Comparison of ENCODE assay signal across 12 cellular contexts in the genomic region with DNA sequence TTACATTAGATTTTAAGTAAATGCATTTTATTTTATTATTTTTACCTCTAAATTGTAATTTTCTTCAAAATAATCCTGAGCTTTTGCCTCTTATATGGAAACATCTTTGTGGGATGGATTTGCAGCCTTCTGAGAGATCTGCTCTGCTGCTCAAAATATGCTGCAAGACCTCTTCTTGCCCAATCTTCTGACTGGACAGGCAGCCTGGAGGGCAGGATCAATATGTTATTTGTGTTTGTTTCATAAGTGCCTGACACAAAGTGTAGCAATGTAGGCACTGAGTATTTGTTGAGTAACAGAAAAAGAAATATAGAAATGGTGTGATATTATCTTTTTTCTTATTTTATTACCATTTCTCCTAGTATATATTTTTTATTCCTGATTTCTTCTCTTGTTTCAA.
DNase-seq lines count a peak whose midpoint lies in the region; TF ChIP-seq lines count a peak whose summit lies in the region.
"Had no signal": no experiment of that assay in that cellular context is flagged by ENCODE, and none has a peak within 500 bp of the region (broad histone marks: within the 10 kb centered on the region; RNA-seq: fewer than 3 reads in every experiment).

No MANE protein-coding gene starts in this region.

- H3K4me3 ChIP-seq in choroid plexus epithelial cell (ENCODE audit: low read depth, low read length), result no peak overlapping the region
- H3K4me3 ChIP-seq: HAP-1 had no signal

- H3K27ac Mint-ChIP-seq in Calu3 (ENCODE audit: unreplicated experiment), result no peak overlapping the region
- H3K27ac Mint-ChIP-seq in T-helper 2 cell treated with Interferon-gamma antibody and Interleukin-4, amounts not matched to agents 5 μg/mL and 100 μg/mL, for 36 hours, result no peak overlapping the region
- H3K27ac Mint-ChIP-seq: CD4-positive, alpha-beta memory T cell had no signal

- intact Hi-C loops in Calu3 (cut with micrococcal nuclease; ENCODE audit: unreplicated experiment), result no loop called here

- no peak overlapping the region for H3K4me3 Mint-ChIP-seq in Calu3 (ENCODE audit: low read depth, unreplicated experiment)
- H3K4me3 Mint-ChIP-seq in T-helper 2 cell treated with Interferon-gamma antibody and Interleukin-4, amounts not matched to agents 5 μg/mL and 100 μg/mL, for 36 hours, result no peak overlapping the region
- H3K4me3 Mint-ChIP-seq: CD4-positive, alpha-beta memory T cell had no signal

- no peaks in the 10 kb centered on the region for H3K36me3 Mint-ChIP-seq in Calu3 (ENCODE audit: insufficient read depth, unreplicated experiment)
- no peaks in the 10 kb centered on the region for H3K36me3 Mint-ChIP-seq in T-helper 2 cell treated with Interferon-gamma antibody and Interleukin-4, amounts not matched to agents 5 μg/mL and 100 μg/mL, for 36 hours (ENCODE audit: low read depth)
- H3K36me3 Mint-ChIP-seq: CD4-positive, alpha-beta memory T cell had no signal

- DNase-seq in Calu3, result peak; percentile 3
- DNase-seq in HuH-7.5 (ENCODE audit: low spot score), result peak; percentile 4
- peak; percentile 8 for DNase-seq in choroid plexus epithelial cell (ENCODE audit: low read depth)
- peak; percentile 16 for DNase-seq in iris pigment epithelial cell (ENCODE audit: low read depth)
- DNase-seq in dermis blood vessel endothelial cell, result no peak
- no peak for DNase-seq in NCI-H1048 (lab: John Stamatoyannopoulos, UW)
- DNase-seq in T-helper 2 cell treated with Interferon-gamma antibody and Interleukin-4, amounts not matched to agents 5 μg/mL and 100 μg/mL, for 36 hours (ENCODE audit: low spot score), result no peak
- DNase-seq: BE2C; CD4-positive, alpha-beta memory T cell; DMS53; GF-D8 had no signal

- H3K4me1 Mint-ChIP-seq in Calu3 (ENCODE audit: low read depth, unreplicated experiment), result no peaks in the 10 kb centered on the region
- no peaks in the 10 kb centered on the region for H3K4me1 Mint-ChIP-seq in T-helper 2 cell treated with Interferon-gamma antibody and Interleukin-4, amounts not matched to agents 5 μg/mL and 100 μg/mL, for 36 hours (ENCODE audit: low read depth)
- H3K4me1 Mint-ChIP-seq: CD4-positive, alpha-beta memory T cell had no signal

- no peaks in the 10 kb centered on the region for H3K9me3 Mint-ChIP-seq in Calu3 (ENCODE audit: low read depth, unreplicated experiment)
- no peaks in the 10 kb centered on the region for H3K9me3 Mint-ChIP-seq in T-helper 2 cell treated with Interferon-gamma antibody and Interleukin-4, amounts not matched to agents 5 μg/mL and 100 μg/mL, for 36 hours

- H3K27me3 Mint-ChIP-seq in Calu3 (ENCODE audit: unreplicated experiment), result no peaks in the 10 kb centered on the region
- H3K27me3 Mint-ChIP-seq in T-helper 2 cell treated with Interferon-gamma antibody and Interleukin-4, amounts not matched to agents 5 μg/mL and 100 μg/mL, for 36 hours (ENCODE audit: low read depth), result no peaks in the 10 kb centered on the region

- CTCF ChIA-PET in Calu3 (lab: Charles Lee), result no interaction called here

- BruUV-seq in Calu3 (replicated peaks; lab: Mats Ljungman, UMichigan), result no TSS peak

- TF ChIP-seq CTCF in Calu3 (IDR thresholded peaks at IDR 0.05; ENCODE audit: unreplicated experiment) (no peak), choroid plexus epithelial cell (conservative IDR thresholded peaks at IDR 0.05; ENCODE audit: low read depth, low read length) (no peak)

Comparison
In these comparisons a context has a peak if more than half of its experiments do, and no peak if none do; other contexts are left out.
1. DNase-seq: peak in Calu3 (single experiment), HuH-7.5 (single experiment), choroid plexus epithelial cell (single experiment) and iris pigment epithelial cell (single experiment); none in dermis blood vessel endothelial cell (single experiment), NCI-H1048 (single experiment) and T-helper 2 cell treated with Interferon-gamma antibody and Interleukin-4, amounts not matched to agents 5 μg/mL and 100 μg/mL, for 36 hours (single experiment).